ENCODE assay signal across 7 cellular contexts in genomic region chr4:73899321-73899720, GRCh38. TPM values are rescaled to one million over a fixed set of nuclear protein-coding genes. Genes with fewer than 3 reads are reported as not detected.
"Had no signal": no experiment of that assay in that cellular context is flagged by ENCODE, and none has a peak within 500 bp of the region (broad histone marks: within the 10 kb centered on the region; RNA-seq: fewer than 3 reads in every experiment).

No MANE protein-coding gene starts in this region.

- H3K27ac ChIP-seq: HL-60 had no signal

- ATAC-seq: GM23338, HepG2 had no signal

- H3K4me3 ChIP-seq: GM23338 had no signal

- DNase-seq: H9, HCEC 1CT had no signal

RNA-seq across cellular contexts. Expression of gene CXCL1, which starts 30.1 kb away (rescaled TPM):
- total RNA-seq: HT1080 had no signal

RNA-seq across cellular contexts. Expression of gene PF4V1, which starts 46.2 kb away (rescaled TPM):
- total RNA-seq: H1, H9, HepG2, HT1080 had no signal
